3 cellular contexts compared by ENCODE assay signal in genomic region chr2:118223487-118224136, GRCh38.
TF ChIP-seq lines count a peak whose summit lies in the region.

No MANE protein-coding gene starts in this region.

TF ChIP-seq in liver, 16 proteins besides CTCF, POLR2A, EP300 and RAD21 (continued from another document):
- no peak for TF ChIP-seq HNF4A (conservative IDR thresholded peaks at IDR 0.05)
- no peak for TF ChIP-seq JUND (IDR thresholded peaks at IDR 0.05)
- no peak for TF ChIP-seq EGR1 (IDR thresholded peaks at IDR 0.05; ENCODE audit: low read depth in 2 of 2)
- no peak for TF ChIP-seq HNF4G (IDR thresholded peaks at IDR 0.05)
- TF ChIP-seq REST (IDR thresholded peaks at IDR 0.05): no peak
- TF ChIP-seq RXRA (IDR thresholded peaks at IDR 0.05): no peak

TF ChIP-seq in HepG2, 621 proteins besides CTCF, POLR2A, EP300 and RAD21 (continued from another document):
- TF ChIP-seq ZNF891 (CRISPR knock-in tag; IDR thresholded peaks at IDR 0.05): no peak
- TF ChIP-seq ZNF333 (CRISPR knock-in tag; IDR thresholded peaks at IDR 0.05; ENCODE audit: borderline replicate concordance): no peak
- no peak for TF ChIP-seq ARNT (IDR thresholded peaks at IDR 0.05)
- TF ChIP-seq ZNF24 (IDR thresholded peaks at IDR 0.05): no peak
- TF ChIP-seq ZBTB37 (CRISPR knock-in tag; IDR thresholded peaks at IDR 0.05): no peak
- no peak for TF ChIP-seq ZFP41 (CRISPR knock-in tag; IDR thresholded peaks at IDR 0.05; ENCODE audit: borderline replicate concordance)
- TF ChIP-seq NFIC (IDR thresholded peaks at IDR 0.05; ENCODE audit: low read length): no peak

TF ChIP-seq in IMR-90, 13 proteins besides CTCF, POLR2A, EP300 and RAD21 (continued from another document):
- TF ChIP-seq ELK1 (IDR thresholded peaks at IDR 0.05; ENCODE audit: borderline replicate concordance, low read depth, low read length) (no peak), MXI1 (IDR thresholded peaks at IDR 0.05; ENCODE audit: borderline replicate concordance, low read depth, low read length) (no peak), BHLHE40 (IDR thresholded peaks at IDR 0.05; ENCODE audit: low read depth, low read length) (no peak), CHD1 (IDR thresholded peaks at IDR 0.05; ENCODE audit: low read depth, low read length) (no peak), MAFK (IDR thresholded peaks at IDR 0.05; ENCODE audit: low read depth, low read length) (no peak), USF2 (IDR thresholded peaks at IDR 0.05; ENCODE audit: low read depth, low read length) (no peak), SMC3 (IDR thresholded peaks at IDR 0.05; ENCODE audit: low read depth, low read length) (no peak), RFX5 (IDR thresholded peaks at IDR 0.05; ENCODE audit: low read depth, low read length) (no peak), FOS (IDR thresholded peaks at IDR 0.05; ENCODE audit: low read depth, low read length) (no peak), RCOR1 (IDR thresholded peaks at IDR 0.05; ENCODE audit: insufficient replicate concordance, low read length) (no peak)
